Comparison of ENCODE assay signal across 16 cellular contexts in the genomic region with DNA sequence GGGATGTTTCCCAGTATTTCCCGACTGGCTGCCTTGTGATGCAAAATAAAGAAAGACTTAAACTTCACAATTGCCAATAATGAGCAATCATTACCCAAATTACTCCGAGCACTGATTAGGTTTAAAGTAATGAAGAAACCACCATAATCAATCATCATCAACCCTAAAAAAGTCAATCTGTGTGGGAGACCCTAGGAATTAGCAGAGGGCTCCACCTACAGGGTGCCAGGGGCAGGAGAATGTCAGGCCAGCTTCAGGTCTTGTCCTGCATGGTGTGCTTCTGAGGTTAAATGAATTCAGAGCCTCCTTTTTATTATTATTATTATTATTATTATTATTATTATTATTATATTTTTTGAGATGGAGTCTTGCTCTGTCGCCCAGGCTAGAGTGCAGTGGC.
DNase-seq lines count a peak whose midpoint lies in the region; TF ChIP-seq lines count a peak whose summit lies in the region.
"Had no signal": no experiment of that assay in that cellular context is flagged by ENCODE, and none has a peak within 500 bp of the region (broad histone marks: within the 10 kb centered on the region; RNA-seq: fewer than 3 reads in every experiment).

No MANE protein-coding gene starts in this region.

- no peaks in the 10 kb centered on the region for H3K36me3 ChIP-seq in MG63
- H3K36me3 ChIP-seq: SJCRH30 had no signal

- H3K27ac Mint-ChIP-seq in osteocyte (ENCODE audit: unreplicated experiment): no peak overlapping the region

- H3K4me1 Mint-ChIP-seq in osteocyte (ENCODE audit: unreplicated experiment): no peaks in the 10 kb centered on the region

- peak; percentile 27 for DNase-seq in NCI-H82 (lab: John Stamatoyannopoulos, UW)
- DNase-seq in NCI-H82 treated with DMSO at 0.1 percent for 48 hours (lab: John Stamatoyannopoulos, UW; ENCODE audit: unreplicated experiment): no peak
- DNase-seq in MG63: peak; percentile 4
- peak; percentile 13 for DNase-seq in dermis blood vessel endothelial cell
- DNase-seq in osteocyte (ENCODE audit: extremely low spot score, unreplicated experiment): no peak
- DNase-seq in AML-193 (lab: John Stamatoyannopoulos, UW): no peak
- DNase-seq in DMS114 treated with DMSO at 0.1 percent for 48 hours (lab: John Stamatoyannopoulos, UW; ENCODE audit: unreplicated experiment): no peak
- DNase-seq in NCI-H510A (lab: John Stamatoyannopoulos, UW): no peak
- DNase-seq: activated CD4-positive, alpha-beta T cell treated with anti-CD3 and anti-CD28 coated beads for 4 hours; anterior cingulate cortex; DMS79 treated with DMSO at 0.1 percent for 48 hours; IMR-90; NCI-H1048; NCI-H2081 treated with DMSO at 0.1 percent for 48 hours had no signal

- peaks cover 3% of the 10 kb centered on the region for H3K27me3 Mint-ChIP-seq in osteocyte (ENCODE audit: unreplicated experiment)

- peaks cover 4% of the 10 kb centered on the region; the same call in 1 of the 2 replicates for H3K9me3 ChIP-seq in MG63
- H3K9me3 ChIP-seq: A549, SJCRH30 had no signal

- peaks cover 4% of the 10 kb centered on the region for H3K9me3 Mint-ChIP-seq in osteocyte (ENCODE audit: unreplicated experiment)

- no peaks in the 10 kb centered on the region for H3K27me3 ChIP-seq in MG63
- H3K27me3 ChIP-seq: SJCRH30 had no signal

- H3K4me3 ChIP-seq in MG63: no peak overlapping the region
- H3K4me3 ChIP-seq: A549, SJCRH30 had no signal

- H3K36me3 Mint-ChIP-seq in osteocyte (ENCODE audit: unreplicated experiment): no peaks in the 10 kb centered on the region

- peak; percentile 35 for TF ChIP-seq CTCF in osteocyte (IDR thresholded peaks at IDR 0.05)

- H3K4me3 Mint-ChIP-seq in osteocyte (ENCODE audit: unreplicated experiment): no peak overlapping the region

Comparison
In these comparisons a context has a peak if more than half of its experiments do, and no peak if none do; other contexts are left out.
1. DNase-seq: peak in NCI-H82 (single experiment), MG63 (single experiment) and dermis blood vessel endothelial cell (single experiment); none in NCI-H82 treated with DMSO at 0.1 percent for 48 hours (single experiment), osteocyte (single experiment), AML-193 (0 of 2), DMS114 treated with DMSO at 0.1 percent for 48 hours (single experiment) and NCI-H510A (single experiment).